Comparison of ENCODE assay signal across 12 cellular contexts in the genomic region with DNA sequence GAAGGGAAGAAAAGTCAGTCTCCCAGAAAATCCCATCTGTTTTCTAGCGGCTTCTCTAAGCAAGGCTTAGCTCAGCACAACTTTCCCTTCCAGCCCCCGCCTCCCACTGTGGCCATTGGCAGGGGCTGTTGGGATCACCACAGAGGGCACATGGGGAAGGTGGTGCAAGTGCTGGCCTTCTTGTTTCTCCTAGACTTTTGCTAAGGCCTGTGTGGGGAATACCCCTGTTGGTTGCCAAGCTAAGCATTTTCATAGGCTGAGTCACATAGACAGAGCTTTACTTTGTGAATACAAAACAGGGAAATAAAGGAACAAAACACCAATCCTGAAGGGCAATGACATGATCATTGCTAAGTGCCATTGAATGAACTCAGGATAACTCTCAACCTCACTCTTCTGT. TPM values are rescaled to one million over a fixed set of nuclear protein-coding genes. Genes with fewer than 3 reads are reported as not detected.
A peak's percentile ranks its signal among the peaks of the same experiment; 100 is the strongest.
DNase-seq lines count a peak whose midpoint lies in the region; ATAC-seq and TF ChIP-seq lines count a peak whose summit lies in the region.
"Had no signal": no experiment of that assay in that cellular context is flagged by ENCODE, and none has a peak within 500 bp of the region (broad histone marks: within the 10 kb centered on the region; RNA-seq: fewer than 3 reads in every experiment).

No MANE protein-coding gene starts in this region.

- peak overlapping the region; percentile 15 for H3K27ac Mint-ChIP-seq in activated naive CD4-positive, alpha-beta T cell treated with anti-CD3 and anti-CD28 coated beads, Interleukin-2, amount 50 U/mL, for 24 hours

- no peaks in the 10 kb centered on the region for H3K36me3 ChIP-seq in hepatocyte (replicated peaks; ENCODE audit: insufficient read depth, low read depth)
- H3K36me3 ChIP-seq: WERI-Rb-1 had no signal

- peak overlapping the region; percentile 88 for H3K27ac ChIP-seq in hepatocyte
- H3K27ac ChIP-seq: WERI-Rb-1 had no signal

- H2AFZ ChIP-seq in hepatocyte, result no peak overlapping the region

- peaks cover 4% of the 10 kb centered on the region for H3K4me1 Mint-ChIP-seq in activated naive CD4-positive, alpha-beta T cell treated with anti-CD3 and anti-CD28 coated beads, Interleukin-2, amount 50 U/mL, for 24 hours
- H3K4me1 Mint-ChIP-seq: nephron; stimulated activated naive CD8-positive, alpha-beta T cell treated with anti-CD3 and anti-CD28 coated beads, Interleukin-15, amount 100 ng/mL, for 72 hours had no signal

- TF ChIP-seq CTCF in astrocyte of the cerebellum (IDR thresholded peaks at IDR 0.05; ENCODE audit: low read depth, low read length, missing control alignments), result no peak
- no peak for TF ChIP-seq CTCF in hepatocyte (IDR thresholded peaks at IDR 0.05; ENCODE audit: poor library complexity)

- DNase-seq in activated naive CD4-positive, alpha-beta T cell treated with Interleukin-2 at 50 U/mL for 16 hours, result no peak
- DNase-seq in astrocyte of the cerebellum (ENCODE audit: low read depth) (peak; percentile 90), hepatocyte (ENCODE audit: low spot score) (peak; percentile 23), cardiac septum (ENCODE audit: low spot score) (no peak)
- no peak for DNase-seq in stimulated activated CD4-positive, alpha-beta T cell treated with anti-CD3 and anti-CD28 coated beads, Interleukin-15, amount 100 ng/mL, for 24 hours
- DNase-seq: NCI-H2107; stimulated activated naive CD8-positive, alpha-beta T cell treated with anti-CD3 and anti-CD28 coated beads, Interleukin-15, amount 100 ng/mL, for 72 hours; WERI-Rb-1 had no signal

- intact Hi-C loops in cardiac septum (cut with DNase I), result no loop called here

- 97% methylated on average over 2 of the region's 2 CpGs for WGBS in hepatocyte (ENCODE audit: low lambda C conversion rate, missing lambda C conversion rate)

- ATAC-seq in GM21723 (IDR thresholded peaks at IDR 0.05; ENCODE audit: unreplicated experiment) (no peak), GM18519 (IDR thresholded peaks at IDR 0.05; ENCODE audit: low FRiP score, unreplicated experiment) (no peak)
- ATAC-seq: stimulated activated naive CD8-positive, alpha-beta T cell treated with anti-CD3 and anti-CD28 coated beads, Interleukin-15, amount 100 ng/mL, for 72 hours had no signal

- peaks cover 15% of the 10 kb centered on the region for H3K4me1 ChIP-seq in hepatocyte (ENCODE audit: insufficient read depth)

- no peaks in the 10 kb centered on the region for H4K20me1 ChIP-seq in hepatocyte (ENCODE audit: insufficient read depth, poor library complexity, severe bottlenecking)

- H3K4me3 ChIP-seq in astrocyte of the cerebellum (ENCODE audit: low read depth, low read length) (no peak overlapping the region), hepatocyte (no peak overlapping the region)

- H3K27me3 Mint-ChIP-seq in activated naive CD4-positive, alpha-beta T cell treated with anti-CD3 and anti-CD28 coated beads, Interleukin-2, amount 50 U/mL, for 24 hours, result no peaks in the 10 kb centered on the region
- H3K27me3 Mint-ChIP-seq: stimulated activated naive CD8-positive, alpha-beta T cell treated with anti-CD3 and anti-CD28 coated beads, Interleukin-15, amount 100 ng/mL, for 72 hours had no signal

- H3K27me3 ChIP-seq in hepatocyte, result no peaks in the 10 kb centered on the region

- H3K4me2 ChIP-seq in hepatocyte, result no peak overlapping the region

- no peaks in the 10 kb centered on the region for H3K9me3 Mint-ChIP-seq in activated naive CD4-positive, alpha-beta T cell treated with anti-CD3 and anti-CD28 coated beads, Interleukin-2, amount 50 U/mL, for 24 hours
- H3K9me3 Mint-ChIP-seq: nephron had no signal

- in situ Hi-C loops in astrocyte of the cerebellum (cut with HindIII; ENCODE audit: low sequenced_read_pairs), result no loop called here

- H3K9me3 ChIP-seq in hepatocyte (ENCODE audit: low read depth), result no peaks in the 10 kb centered on the region

- H3K79me2 ChIP-seq in hepatocyte, result no peaks in the 10 kb centered on the region

- peaks cover 6% of the 10 kb centered on the region for H3K36me3 Mint-ChIP-seq in activated naive CD4-positive, alpha-beta T cell treated with anti-CD3 and anti-CD28 coated beads, Interleukin-2, amount 50 U/mL, for 24 hours

- H3K4me3 Mint-ChIP-seq in activated naive CD4-positive, alpha-beta T cell treated with anti-CD3 and anti-CD28 coated beads, Interleukin-2, amount 50 U/mL, for 24 hours, result no peak overlapping the region
- H3K4me3 Mint-ChIP-seq: nephron; stimulated activated naive CD8-positive, alpha-beta T cell treated with anti-CD3 and anti-CD28 coated beads, Interleukin-15, amount 100 ng/mL, for 72 hours had no signal

- no peaks in the 10 kb centered on the region for H3K9me2 ChIP-seq in hepatocyte (replicated peaks; ENCODE audit: insufficient read depth)

RNA-seq across cellular contexts. Expression of a gene that starts 32.4 kb away (rescaled TPM):
- total RNA-seq in hepatocyte (11.8 and 16.9 TPM in 2 replicates), cardiac septum (20.1 TPM)
- polyA plus RNA-seq in hepatocyte, result 5.5 and 11.8 TPM in 2 replicates

Comparison
In these comparisons a context has a peak if more than half of its experiments do, and no peak if none do; other contexts are left out.
1. DNase-seq: peak in astrocyte of the cerebellum (single experiment) and hepatocyte (single experiment); none in activated naive CD4-positive, alpha-beta T cell treated with Interleukin-2 at 50 U/mL for 16 hours (single experiment), stimulated activated CD4-positive, alpha-beta T cell treated with anti-CD3 and anti-CD28 coated beads, Interleukin-15, amount 100 ng/mL, for 24 hours (single experiment) and cardiac septum (single experiment).